ENCODE assay signal across 8 cellular contexts in the genomic region with DNA sequence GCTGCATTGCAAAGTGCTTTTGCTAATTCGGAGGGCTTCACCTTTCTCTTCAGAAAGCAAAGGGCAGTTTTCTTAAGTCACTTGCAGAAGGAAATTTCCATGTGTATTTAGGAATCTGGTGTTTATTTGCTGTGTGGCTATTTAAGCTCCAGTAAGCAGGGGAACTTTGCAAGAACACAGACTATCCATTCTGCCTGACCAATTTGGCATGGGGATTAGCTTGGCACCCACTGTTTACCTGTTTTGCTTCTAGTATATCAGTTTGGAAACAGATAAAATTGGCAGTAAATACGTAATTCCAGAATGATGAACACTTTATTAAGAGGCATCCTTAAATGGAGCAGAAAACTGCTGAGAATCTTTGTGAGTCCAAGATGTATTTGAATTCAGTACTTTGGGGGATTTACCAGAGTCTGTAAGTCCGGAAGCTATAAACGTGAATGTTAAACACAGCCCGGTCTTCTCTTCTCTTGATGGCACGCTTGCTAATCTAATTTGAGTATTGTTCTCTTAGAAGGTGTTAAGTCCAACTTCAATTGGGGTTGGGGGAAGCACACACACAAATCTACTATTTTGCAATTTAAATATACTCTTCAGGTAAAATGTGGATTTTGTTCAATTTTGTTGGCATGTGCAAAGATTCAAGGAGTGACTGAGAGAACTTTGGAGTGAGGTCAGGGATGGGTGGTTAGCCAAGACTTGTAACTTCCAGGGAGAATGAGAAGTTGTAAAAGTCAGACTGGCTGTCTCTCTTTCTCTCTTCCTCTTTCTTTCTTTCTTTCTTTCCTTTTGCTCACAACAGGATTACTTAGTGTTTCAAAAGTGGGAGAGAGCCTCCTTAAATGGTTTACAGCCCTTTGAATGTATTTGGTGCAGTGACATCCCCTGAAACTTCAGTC. TPM values are rescaled to one million over a fixed set of nuclear protein-coding genes. Genes with fewer than 3 reads are reported as not detected.
DNase-seq lines count a peak whose midpoint lies in the region; ATAC-seq and TF ChIP-seq lines count a peak whose summit lies in the region.

No MANE protein-coding gene starts in this region.

- POLR2A ChIA-PET in CD8-positive, alpha-beta T cell (lab: Charles Lee) = interaction anchor here (0.7 to 3.2 kb wide), 16 partner anchors 12 to 400 kb away, joined by 3 to 38 read pairs (median 4); a partner anchor contains a TSS
- POLR2A ChIA-PET in CD4-positive, alpha-beta memory T cell (lab: Charles Lee; ENCODE audit: partially characterized antibody) = interaction anchor here (0.6 to 3.3 kb wide), 12 partner anchors 15 to 219 kb away, joined by 3 to 35 read pairs (median 5); no protein-coding TSS in a partner anchor
- POLR2A ChIA-PET in naive thymus-derived CD8-positive, alpha-beta T cell (lab: Charles Lee) = interaction anchor here (0.5 to 5.5 kb wide), 7 partner anchors 19 to 859 kb away, joined by 3 to 48 read pairs (median 4); no protein-coding TSS in a partner anchor

- TF ChIP-seq CTCF in CD8-positive, alpha-beta T cell (IDR thresholded peaks at IDR 0.05) = no peak
- TF ChIP-seq CTCF in colonic mucosa (IDR thresholded peaks at IDR 0.05) = no peak

- peaks cover 33% of the 10 kb centered on the region for H3K4me1 Mint-ChIP-seq in CD8-positive, alpha-beta T cell (ENCODE audit: low read depth)
- peaks cover 18 to 32% (median 24%) of the 10 kb centered on the region in 4 donors for H3K4me1 Mint-ChIP-seq in CD4-positive, alpha-beta memory T cell
- H3K4me1 Mint-ChIP-seq in naive thymus-derived CD8-positive, alpha-beta T cell = peaks cover 18 to 42% (median 33%) of the 10 kb centered on the region in 4 donors

- no peak for ATAC-seq in CD8-positive, alpha-beta T cell
- ATAC-seq in HG03175 (IDR thresholded peaks at IDR 0.05; ENCODE audit: unreplicated experiment) = peak; percentile 32
- ATAC-seq in naive thymus-derived CD8-positive, alpha-beta T cell = no peak

- H2AFZ ChIP-seq in neuron (ENCODE audit: low read depth, low read length) = no peak overlapping the region

- no peak overlapping the region for H3K27ac ChIP-seq in CD8-positive, alpha-beta T cell (ENCODE audit: low read depth, low read length)
- peak overlapping the region; percentile 57 for H3K27ac ChIP-seq in colonic mucosa
- no peak overlapping the region for H3K27ac ChIP-seq in CD4-positive, alpha-beta memory T cell (ENCODE audit: low read depth, low read length)

- no peaks in the 10 kb centered on the region for H3K27me3 ChIP-seq in CD8-positive, alpha-beta T cell (ENCODE audit: insufficient read depth, low read length)
- H3K27me3 ChIP-seq in colonic mucosa (peaks cover 2% of the 10 kb centered on the region), neuron (ENCODE audit: insufficient read depth, low read length) (no peaks in the 10 kb centered on the region)
- no peaks in the 10 kb centered on the region for H3K27me3 ChIP-seq in CD4-positive, alpha-beta memory T cell (ENCODE audit: insufficient read depth, low read length)

- CTCF ChIA-PET in CD8-positive, alpha-beta T cell (lab: Charles Lee) = interaction anchor here (0.5 to 7.3 kb wide), 41 partner anchors 10 to 517 kb away, joined by 3 to 323 read pairs (median 5); partner anchors contain the start of gene COPS8
- CTCF ChIA-PET in CD4-positive, alpha-beta memory T cell (lab: Charles Lee; ENCODE audit: partially characterized antibody) = interaction anchor here (0.6 to 10.1 kb wide), 31 partner anchors 8 to 501 kb away, joined by 3 to 410 read pairs (median 5); a partner anchor contains a TSS

- H3K36me3 ChIP-seq in CD8-positive, alpha-beta T cell (ENCODE audit: insufficient read depth, low read length) = no peaks in the 10 kb centered on the region
- H3K36me3 ChIP-seq in colonic mucosa (no peaks in the 10 kb centered on the region), neuron (ENCODE audit: insufficient read depth, low read length) (peaks cover 38% of the 10 kb centered on the region)
- no peaks in the 10 kb centered on the region for H3K36me3 ChIP-seq in CD4-positive, alpha-beta memory T cell (ENCODE audit: insufficient read depth, low read length)

- peak overlapping the region; percentile 71 for H3K4me3 Mint-ChIP-seq in CD8-positive, alpha-beta T cell
- peak overlapping the region in 2 of 8 donors; percentile 10 to 62 for H3K4me3 Mint-ChIP-seq in CD4-positive, alpha-beta memory T cell
- peak overlapping the region in 4 of 10 donors; percentile 36 to 90 (median 87) for H3K4me3 Mint-ChIP-seq in naive thymus-derived CD8-positive, alpha-beta T cell

- H3K9ac ChIP-seq in colonic mucosa (ENCODE audit: low read depth in 2 of 2, low read length in 2 of 2) = peak overlapping the region; percentile 28 to 53

- H3K27ac Mint-ChIP-seq in CD8-positive, alpha-beta T cell = no peak overlapping the region
- peak overlapping the region in 1 of 7 donors; percentile 35 for H3K27ac Mint-ChIP-seq in CD4-positive, alpha-beta memory T cell
- H3K27ac Mint-ChIP-seq in naive thymus-derived CD8-positive, alpha-beta T cell = peak overlapping the region in 1 of 10 donors; percentile 70

- H3K36me3 Mint-ChIP-seq in CD8-positive, alpha-beta T cell = peaks cover 26% of the 10 kb centered on the region
- peaks cover 7 to 10% of the 10 kb centered on the region in 2 donors for H3K36me3 Mint-ChIP-seq in CD4-positive, alpha-beta memory T cell
- H3K36me3 Mint-ChIP-seq in naive thymus-derived CD8-positive, alpha-beta T cell = peaks cover 0 to 16% (median 3%) of the 10 kb centered on the region in 3 donors

- intact Hi-C loops in CD8-positive, alpha-beta T cell (cut with DNase I, micrococcal nuclease) = no loop called here
- intact Hi-C loops in colonic mucosa (cut with DNase I) = no loop called here
- intact Hi-C loops in CD4-positive, alpha-beta memory T cell (cut with micrococcal nuclease) = no loop called here

- no peak for DNase-seq in CD8-positive, alpha-beta T cell
- DNase-seq in colonic mucosa = no peak
- no peak for DNase-seq in NCI-H128 (lab: John Stamatoyannopoulos, UW; ENCODE audit: unreplicated experiment)
- no peak for DNase-seq in CD4-positive, alpha-beta memory T cell
- no peak for DNase-seq in stimulated activated naive CD4-positive, alpha-beta T cell (lab: John Stamatoyannopoulos, UW)
- no peak for DNase-seq in naive thymus-derived CD8-positive, alpha-beta T cell

- peaks cover 15% of the 10 kb centered on the region for H3K4me1 ChIP-seq in CD8-positive, alpha-beta T cell (ENCODE audit: insufficient read depth, low read length)
- peaks cover 8% of the 10 kb centered on the region for H3K4me1 ChIP-seq in colonic mucosa
- H3K4me1 ChIP-seq in neuron (ENCODE audit: insufficient read depth, low read length) = peaks cover 48% of the 10 kb centered on the region
- H3K4me1 ChIP-seq in CD4-positive, alpha-beta memory T cell (ENCODE audit: insufficient read depth, low read length) = peaks cover 20% of the 10 kb centered on the region

- H3K9me3 ChIP-seq in CD8-positive, alpha-beta T cell (ENCODE audit: low read length) = no peaks in the 10 kb centered on the region
- H3K9me3 ChIP-seq in colonic mucosa = no peaks in the 10 kb centered on the region
- no peaks in the 10 kb centered on the region for H3K9me3 ChIP-seq in neuron (ENCODE audit: low read length)
- no peaks in the 10 kb centered on the region for H3K9me3 ChIP-seq in CD4-positive, alpha-beta memory T cell (ENCODE audit: control insufficient read depth in 1 of 2, low read length in 2 of 2)

- H3K4me3 ChIP-seq in CD8-positive, alpha-beta T cell (ENCODE audit: low read depth, low read length) = no peak overlapping the region
- peak overlapping the region; percentile 28 for H3K4me3 ChIP-seq in colonic mucosa
- H3K4me3 ChIP-seq in neuron (ENCODE audit: low read length) = peak overlapping the region; percentile 84
- H3K4me3 ChIP-seq in CD4-positive, alpha-beta memory T cell (ENCODE audit: low read length in 2 of 2) = no peak overlapping the region

- H3K9me3 Mint-ChIP-seq in CD8-positive, alpha-beta T cell = no peaks in the 10 kb centered on the region
- H3K9me3 Mint-ChIP-seq in CD4-positive, alpha-beta memory T cell = no peaks in the 10 kb centered on the region
- H3K9me3 Mint-ChIP-seq in naive thymus-derived CD8-positive, alpha-beta T cell = no peaks in the 10 kb centered on the region

- H3K27me3 Mint-ChIP-seq in CD8-positive, alpha-beta T cell (ENCODE audit: low read depth) = no peaks in the 10 kb centered on the region
- no peaks in the 10 kb centered on the region for H3K27me3 Mint-ChIP-seq in CD4-positive, alpha-beta memory T cell
- H3K27me3 Mint-ChIP-seq in naive thymus-derived CD8-positive, alpha-beta T cell = no peaks in the 10 kb centered on the region

RNA-seq across cellular contexts. Expression of gene ACKR3, which starts 0.7 kb away (rescaled TPM):
- total RNA-seq in CD8-positive, alpha-beta T cell = 1 to 10 TPM in 1 of 2 experiments, under 1 TPM in 1; 0.50 to 2.0 TPM
- total RNA-seq in colonic mucosa = 10 to 100 TPM in 1 of 2 donors, 1 to 10 TPM in 1; 3.5 to 10.1 TPM
- total RNA-seq in CD4-positive, alpha-beta memory T cell = 1 to 10 TPM; 4.2 TPM
- 1 to 10 TPM; 3.7 to 4.5 TPM for polyA plus RNA-seq in CD4-positive, alpha-beta memory T cell
- total RNA-seq in naive thymus-derived CD8-positive, alpha-beta T cell = 1 to 10 TPM; 5.0 to 6.1 TPM
- polyA plus RNA-seq in naive thymus-derived CD8-positive, alpha-beta T cell = 1 to 10 TPM; 2.4 to 5.6 (median 4.2) TPM

Comparison
In these comparisons a context has a peak if more than half of its experiments do, and no peak if none do; other contexts are left out.
1. H3K4me3 ChIP-seq: peak in colonic mucosa (single experiment) and neuron (single experiment); none in CD8-positive, alpha-beta T cell (single experiment) and CD4-positive, alpha-beta memory T cell (0 of 2).